Comparison of ENCODE assay signal across 8 cellular contexts in genomic region chr15:88468721-88469120, GRCh38. TPM values are rescaled to one million over a fixed set of nuclear protein-coding genes. Genes with fewer than 3 reads are reported as not detected.
DNase-seq lines count a peak whose midpoint lies in the region; ATAC-seq and TF ChIP-seq lines count a peak whose summit lies in the region.
"Not testable (repeated sequence)": the region's sequence is repeated elsewhere in the genome, so short reads cannot be mapped to it uniquely, and the experiment has no call there.

No MANE protein-coding gene starts in this region.

- H3K27ac Mint-ChIP-seq in H9; activated CD8-positive, alpha-beta T cell treated with anti-CD3 and anti-CD28 coated beads for 36 hours; mesothelial cell of epicardium: not testable (repeated sequence)
- H3K27ac Mint-ChIP-seq in MCF 10A (ENCODE audit: low read depth, unreplicated experiment), result peak overlapping the region; percentile 98

- not testable (repeated sequence) for H3K9me3 ChIP-seq in H9 (ENCODE audit: control insufficient read depth, low read depth, low read length); OCI-LY7 (ENCODE audit: low read length); smooth muscle cell (replicated peaks; ENCODE audit: low read depth)

- H2BK15ac ChIP-seq in H9 (ENCODE audit: low read depth, low read length), result not testable (repeated sequence)

- not testable (repeated sequence) for H3K4ac ChIP-seq in H9 (ENCODE audit: low read depth, low read length)

- intact Hi-C loops in OCI-LY7 (cut with micrococcal nuclease; ENCODE audit: unreplicated experiment) (loop anchor here (5.0 kb wide), 1 partner anchor 194 kb away; no protein-coding TSS in a partner anchor), MCF 10A (cut with micrococcal nuclease) (loop anchor here (5.0 kb wide), 2 partner anchors 79 to 154 kb away; partner anchors contain the start of genes AEN and DET1)
- intact Hi-C loops in activated CD8-positive, alpha-beta T cell treated with anti-CD3 and anti-CD28 coated beads for 36 hours (cut with micrococcal nuclease), result loop anchor here (5.0 kb wide), 1 partner anchor 154 kb away; the partner anchor contains the start of gene AEN

- not testable (repeated sequence) for H3K23ac ChIP-seq in H9 (ENCODE audit: insufficient read length, low read depth, low read length)

- not testable (repeated sequence) for H2AFZ ChIP-seq in H9 (ENCODE audit: low read length); OCI-LY7 (ENCODE audit: low read length); smooth muscle cell (ENCODE audit: low read depth)

- not testable (repeated sequence) for H3K27ac ChIP-seq in H9 (ENCODE audit: insufficient read length, low read depth, low read length); OCI-LY7 (ENCODE audit: low read depth, low read length, poor library complexity, severe bottlenecking); smooth muscle cell (ENCODE audit: low read depth)

- TF ChIP-seq CTCF in AG10803 (conservative IDR thresholded peaks at IDR 0.05; ENCODE audit: low read length); H9 (conservative IDR thresholded peaks at IDR 0.05); OCI-LY7 (conservative IDR thresholded peaks at IDR 0.05; ENCODE audit: low read length); activated CD8-positive, alpha-beta T cell treated with anti-CD3 and anti-CD28 coated beads for 36 hours (IDR thresholded peaks at IDR 0.05); MCF 10A (IDR thresholded peaks at IDR 0.05; ENCODE audit: unreplicated experiment); fibroblast of the aortic adventitia (IDR thresholded peaks at IDR 0.05; ENCODE audit: insufficient read depth, low read length); mesothelial cell of epicardium (IDR thresholded peaks at IDR 0.05; ENCODE audit: unreplicated experiment); smooth muscle cell (IDR thresholded peaks at IDR 0.05; ENCODE audit: borderline replicate concordance, insufficient read depth, poor library complexity, severe bottlenecking): not testable (repeated sequence)

- H2BK12ac ChIP-seq in H9 (ENCODE audit: insufficient read length, low read depth, low read length), result not testable (repeated sequence)

- H2BK20ac ChIP-seq in H9 (ENCODE audit: low read depth, low read length, poor library complexity, severe bottlenecking), result not testable (repeated sequence)

- not testable (repeated sequence) for H2BK120ac ChIP-seq in H9 (ENCODE audit: low read depth, low read length, poor library complexity, severe bottlenecking)

- WGBS in H9 (ENCODE audit: extremely low coverage, insufficient read length, low lambda C conversion rate), result no CpG with 5 or more reads among the region's 10 CpGs
- WGBS in smooth muscle cell (ENCODE audit: low lambda C conversion rate), result 97% methylated on average over 10 of the region's 10 CpGs

- not testable (repeated sequence) for H4K20me1 ChIP-seq in H9 (ENCODE audit: control insufficient read depth, insufficient read depth, insufficient read length); OCI-LY7 (ENCODE audit: insufficient read depth, low read length); smooth muscle cell (ENCODE audit: low read depth)

- not testable (repeated sequence) for H3K18ac ChIP-seq in H9 (ENCODE audit: insufficient read length, low read depth, low read length)

- not testable (repeated sequence) for ATAC-seq in activated CD8-positive, alpha-beta T cell treated with anti-CD3 and anti-CD28 coated beads for 36 hours

- not testable (repeated sequence) for H4K5ac ChIP-seq in H9 (ENCODE audit: insufficient read length, low read depth, low read length)

- not testable (repeated sequence) for H3K56ac ChIP-seq in H9 (ENCODE audit: insufficient read length, low read depth, low read length)

- H2AK5ac ChIP-seq in H9 (ENCODE audit: insufficient read length, low read length), result not testable (repeated sequence)

- not testable (repeated sequence) for H3K14ac ChIP-seq in H9 (ENCODE audit: insufficient read depth, low read length)

- DNase-seq in AG10803 (ENCODE audit: low read depth); H9; OCI-LY7 (ENCODE audit: low spot score); activated CD8-positive, alpha-beta T cell treated with anti-CD3 and anti-CD28 coated beads for 36 hours; MCF 10A (ENCODE audit: unreplicated experiment); fibroblast of the aortic adventitia (ENCODE audit: low read depth); mesothelial cell of epicardium (ENCODE audit: low spot score in 2 of 2, unreplicated experiment in 2 of 2); smooth muscle cell (lab: John Stamatoyannopoulos, UW; ENCODE audit: unreplicated experiment): not testable (repeated sequence)

- peaks cover 64% of the 10 kb centered on the region for H3K36me3 ChIP-seq in OCI-LY7 (ENCODE audit: insufficient read depth, low read length)
- not testable (repeated sequence) for H3K36me3 ChIP-seq in smooth muscle cell (ENCODE audit: low read depth)

- POLR2A ChIA-PET in OCI-LY7 (lab: Charles Lee), result interaction anchor here (0.8 kb wide), 1 partner anchor 10 kb away, joined by 3 read pairs; no protein-coding TSS in a partner anchor
- POLR2A ChIA-PET in activated CD8-positive, alpha-beta T cell treated with anti-CD3 and anti-CD28 coated beads for 36 hours (lab: Charles Lee), result interaction anchor here (1.0 kb wide), 1 partner anchor 153 kb away, joined by 3 read pairs; no protein-coding TSS in a partner anchor
- POLR2A ChIA-PET in MCF 10A (lab: Yijun Ruan, JAX), result not testable (repeated sequence)

- not testable (repeated sequence) for H3K79me1 ChIP-seq in H9 (ENCODE audit: insufficient read depth, low read depth, low read length, poor library complexity, severe bottlenecking)

- H3K27me3 ChIP-seq in H9 (ENCODE audit: insufficient read depth, low read length); smooth muscle cell (ENCODE audit: low read depth): not testable (repeated sequence)

- peak overlapping the region; percentile 92 for H3K4me2 ChIP-seq in H9 (ENCODE audit: insufficient read depth, insufficient read length, low read length)
- peak overlapping the region; percentile 84 for H3K4me2 ChIP-seq in OCI-LY7 (ENCODE audit: low read length)
- peak overlapping the region; percentile 97 for H3K4me2 ChIP-seq in smooth muscle cell

- not testable (repeated sequence) for H3F3A ChIP-seq in smooth muscle cell (ENCODE audit: low read depth)

- peaks cover 12% of the 10 kb centered on the region for H3K23me2 ChIP-seq in H9 (ENCODE audit: insufficient read length, low read depth, low read length, poor library complexity, severe bottlenecking)

- not testable (repeated sequence) for BruUV-seq in OCI-LY7 (replicated peaks; lab: Mats Ljungman, UMichigan); MCF 10A (replicated peaks; lab: Mats Ljungman, UMichigan)

- not testable (repeated sequence) for H3K9me2 ChIP-seq in OCI-LY7 (ENCODE audit: insufficient read depth, low read length)

- H3K4me3 ChIP-seq in AG10803 (ENCODE audit: low read length) (peak overlapping the region; percentile 96), OCI-LY7 (ENCODE audit: low read depth, low read length, poor library complexity, severe bottlenecking) (peak overlapping the region; percentile 93), fibroblast of the aortic adventitia (ENCODE audit: low read depth, low read length) (peak overlapping the region; percentile 99)
- H3K4me3 ChIP-seq in smooth muscle cell, result not testable (repeated sequence)

- H2BK5ac ChIP-seq in H9 (ENCODE audit: insufficient read length, low read length), result not testable (repeated sequence)

- H4K91ac ChIP-seq in H9 (ENCODE audit: insufficient read length, low read depth, low read length), result not testable (repeated sequence)

- peaks cover 10 to 37% (median 14%) of the 10 kb centered on the region in 3 experiments; a peak in 6 of 7 replicates for H3K36me3 Mint-ChIP-seq in H9 (ENCODE audit: insufficient read depth in 1 of 3, low read depth in 3 of 3)
- peaks cover 25% of the 10 kb centered on the region for H3K36me3 Mint-ChIP-seq in activated CD8-positive, alpha-beta T cell treated with anti-CD3 and anti-CD28 coated beads for 36 hours (ENCODE audit: low read depth)
- peaks cover 28% of the 10 kb centered on the region for H3K36me3 Mint-ChIP-seq in MCF 10A (ENCODE audit: insufficient read depth, unreplicated experiment)
- H3K36me3 Mint-ChIP-seq in mesothelial cell of epicardium, result not testable (repeated sequence)

- not testable (repeated sequence) for H3K27me3 Mint-ChIP-seq in H9 (ENCODE audit: low read depth); activated CD8-positive, alpha-beta T cell treated with anti-CD3 and anti-CD28 coated beads for 36 hours; MCF 10A (ENCODE audit: insufficient read depth, unreplicated experiment); mesothelial cell of epicardium (ENCODE audit: low read depth)

- CTCF ChIA-PET in OCI-LY7 (lab: Charles Lee; ENCODE audit: unreplicated experiment), result not testable (repeated sequence)
- CTCF ChIA-PET in activated CD8-positive, alpha-beta T cell treated with anti-CD3 and anti-CD28 coated beads for 36 hours (lab: Charles Lee), result interaction anchor here (1.2 to 1.8 kb wide), 3 partner anchors 14 to 156 kb away, joined by 3 to 14 read pairs (median 4); no protein-coding TSS in a partner anchor
- CTCF ChIA-PET in MCF 10A (lab: Yijun Ruan, JAX), result interaction anchor here (0.6 to 7.4 kb wide), 5 partner anchors 10 to 147 kb away, joined by 3 to 40 read pairs (median 4); no protein-coding TSS in a partner anchor

- H3K4me1 Mint-ChIP-seq in H9 (peaks cover 14% of the 10 kb centered on the region in 2 experiments), MCF 10A (ENCODE audit: insufficient read depth, unreplicated experiment) (peaks cover 16% of the 10 kb centered on the region), mesothelial cell of epicardium (peaks cover 17% of the 10 kb centered on the region)
- peaks cover 32% of the 10 kb centered on the region for H3K4me1 Mint-ChIP-seq in activated CD8-positive, alpha-beta T cell treated with anti-CD3 and anti-CD28 coated beads for 36 hours (ENCODE audit: low read depth)

- H3K4me1 ChIP-seq in H9 (ENCODE audit: insufficient read depth, low read length), result not testable (repeated sequence)
- H3K4me1 ChIP-seq in OCI-LY7 (ENCODE audit: insufficient read depth, low read length, poor library complexity, severe bottlenecking), result peaks cover 31% of the 10 kb centered on the region
- H3K4me1 ChIP-seq in smooth muscle cell (ENCODE audit: low read depth), result peaks cover 14% of the 10 kb centered on the region

- H3K9ac ChIP-seq in H9 (ENCODE audit: extremely low read depth, insufficient read length, low read length); smooth muscle cell (ENCODE audit: low read depth): not testable (repeated sequence)

- H3T11ph ChIP-seq in H9 (ENCODE audit: low read length), result not testable (repeated sequence)

- H3K79me2 ChIP-seq in H9 (ENCODE audit: insufficient read depth, low read length) (peaks cover 12% of the 10 kb centered on the region; the same call in 1 of the 2 replicates), OCI-LY7 (ENCODE audit: insufficient read depth, low read depth, low read length) (peaks cover 41% of the 10 kb centered on the region), smooth muscle cell (ENCODE audit: low read depth) (peaks cover 26% of the 10 kb centered on the region)

- H3K9me3 Mint-ChIP-seq in H9; activated CD8-positive, alpha-beta T cell treated with anti-CD3 and anti-CD28 coated beads for 36 hours; MCF 10A (ENCODE audit: unreplicated experiment); mesothelial cell of epicardium: not testable (repeated sequence)

- H3K4me3 Mint-ChIP-seq in H9 (peak overlapping the region; percentile 90 to 96; a peak in 4 of 5 replicates), MCF 10A (ENCODE audit: unreplicated experiment) (peak overlapping the region; percentile 96), mesothelial cell of epicardium (peak overlapping the region; percentile 95)
- peak overlapping the region; percentile 90 for H3K4me3 Mint-ChIP-seq in activated CD8-positive, alpha-beta T cell treated with anti-CD3 and anti-CD28 coated beads for 36 hours

- H4K8ac ChIP-seq in H9 (replicated peaks; ENCODE audit: insufficient read length, low read depth, low read length), result not testable (repeated sequence)

RNA-seq across cellular contexts. Expression of gene MRPS11, which starts 1.2 kb away (rescaled TPM):
- total RNA-seq in H9 (2021) (51.0 and 54.5 TPM in 2 replicates), OCI-LY7 (2022) (82.6 and 84.0 TPM in 2 replicates), MCF 10A (2022) (63.9 and 64.5 TPM in 2 replicates), fibroblast of the aortic adventitia (ENCODE audit: low replicate concordance) (16.1 and 28.8 TPM in 2 replicates), mesothelial cell of epicardium (31.2 to 38.9 TPM (median 33.1 TPM) in 3 replicates), smooth muscle cell (16.0 and 39.1 TPM in 2 replicates)
- total RNA-seq in OCI-LY7 (2014; rRNA removed; shearing (Covaris generic)), result 49.8 and 61.6 TPM in 2 replicates
- total RNA-seq in activated CD8-positive, alpha-beta T cell treated with anti-CD3 and anti-CD28 coated beads for 36 hours, result 10 to 100 TPM; 54.3 to 55.4 TPM
- polyA plus RNA-seq in smooth muscle cell, result 64.4 and 69.1 TPM in 2 replicates

RNA-seq across cellular contexts. Expression of gene MRPL46, which starts 1.5 kb away (rescaled TPM):
- total RNA-seq in H9 (2021) (27.4 and 29.3 TPM in 2 replicates), OCI-LY7 (2022) (32.3 and 37.2 TPM in 2 replicates), MCF 10A (2022) (15.4 and 23.2 TPM in 2 replicates), fibroblast of the aortic adventitia (ENCODE audit: low replicate concordance) (8.5 and 16.4 TPM in 2 replicates), mesothelial cell of epicardium (18.6 to 19.2 TPM (median 18.9 TPM) in 3 replicates), smooth muscle cell (17.1 and 17.5 TPM in 2 replicates)
- 30.4 and 32.4 TPM in 2 replicates for total RNA-seq in OCI-LY7 (2014; rRNA removed; shearing (Covaris generic))
- total RNA-seq in activated CD8-positive, alpha-beta T cell treated with anti-CD3 and anti-CD28 coated beads for 36 hours, result 10 to 100 TPM; 34.4 to 35.0 TPM
- 31.0 and 35.0 TPM in 2 replicates for polyA plus RNA-seq in smooth muscle cell
